Comparison of ENCODE assay signal across 8 cellular contexts in the genomic region with DNA sequence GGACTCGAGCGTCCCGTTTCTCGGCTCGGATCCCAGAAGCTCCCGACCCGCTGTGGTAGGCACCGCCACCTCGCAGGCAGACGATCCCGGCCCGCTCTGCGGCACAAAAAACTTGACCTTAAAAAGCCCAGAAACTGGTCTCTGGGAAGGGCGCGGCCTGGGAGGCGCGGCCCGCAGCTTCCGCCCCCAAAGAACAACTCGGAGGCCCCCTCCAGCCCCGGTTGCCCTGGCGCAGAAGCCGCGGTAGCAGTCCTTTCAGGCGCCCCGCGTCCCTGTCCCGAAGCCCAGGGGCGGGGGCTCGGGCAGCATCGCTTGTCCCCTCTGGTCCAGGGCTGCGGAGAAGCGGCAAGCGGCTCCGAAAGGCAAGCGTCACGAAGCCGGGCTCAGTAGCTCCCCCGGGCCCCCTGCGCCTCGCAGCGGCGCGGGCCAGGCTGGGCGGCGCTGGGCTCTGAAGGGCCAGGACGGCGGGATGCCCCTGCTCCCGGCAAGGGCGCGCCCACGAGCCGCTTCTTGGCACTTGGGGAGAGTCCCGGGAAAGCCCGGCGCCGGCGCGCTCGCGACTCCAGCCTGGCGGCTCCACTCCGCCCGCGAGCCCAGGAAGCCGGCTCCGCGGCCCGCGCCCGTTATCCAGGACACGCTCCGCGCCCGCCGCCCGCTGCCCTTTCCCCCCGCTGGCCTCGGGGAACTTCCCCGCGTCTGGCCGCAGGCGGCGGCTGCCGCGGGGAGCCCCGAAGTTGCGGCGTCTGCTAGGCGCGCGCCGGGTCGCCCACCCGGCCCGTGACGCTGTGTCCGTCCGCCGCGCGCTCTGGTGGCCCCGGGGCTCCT. TPM values are rescaled to one million over a fixed set of nuclear protein-coding genes. Genes with fewer than 3 reads are reported as not detected.
DNase-seq lines count a peak whose midpoint lies in the region; ATAC-seq and TF ChIP-seq lines count a peak whose summit lies in the region.

A gene with protein sequence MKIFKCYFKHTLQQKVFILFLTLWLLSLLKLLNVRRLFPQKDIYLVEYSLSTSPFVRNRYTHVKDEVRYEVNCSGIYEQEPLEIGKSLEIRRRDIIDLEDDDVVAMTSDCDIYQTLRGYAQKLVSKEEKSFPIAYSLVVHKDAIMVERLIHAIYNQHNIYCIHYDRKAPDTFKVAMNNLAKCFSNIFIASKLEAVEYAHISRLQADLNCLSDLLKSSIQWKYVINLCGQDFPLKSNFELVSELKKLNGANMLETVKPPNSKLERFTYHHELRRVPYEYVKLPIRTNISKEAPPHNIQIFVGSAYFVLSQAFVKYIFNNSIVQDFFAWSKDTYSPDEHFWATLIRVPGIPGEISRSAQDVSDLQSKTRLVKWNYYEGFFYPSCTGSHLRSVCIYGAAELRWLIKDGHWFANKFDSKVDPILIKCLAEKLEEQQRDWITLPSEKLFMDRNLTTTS (minus strand): TSS at position 98 of the 825 bp plus-strand sequence. CDS start 22,521 bp downstream, outside the sequence.

- H3K9ac ChIP-seq in mucosa of stomach (ENCODE audit: low read length): peak within 1 kb of the TSS; percentile 83

- H3K27ac ChIP-seq in thoracic aorta: peak within 1 kb of the TSS; percentile 92 to 95

- no peak for TF ChIP-seq CTCF in thoracic aorta (IDR thresholded peaks at IDR 0.05)

- peak; percentile 27 for ATAC-seq in thoracic aorta (ENCODE audit: insufficient number of reproducible peaks, low FRiP score, low read depth)
- no peak for ATAC-seq in HG02981 (IDR thresholded peaks at IDR 0.05; ENCODE audit: unreplicated experiment)

- H3K4me3 ChIP-seq in mucosa of stomach (ENCODE audit: low read length) (peak within 1 kb of the TSS; percentile 37), thoracic aorta (peak within 1 kb of the TSS; percentile 88)

- no peaks in the 10 kb centered on the region for H3K36me3 ChIP-seq in mucosa of stomach (ENCODE audit: control insufficient read depth, insufficient read depth, low read length)
- H3K36me3 ChIP-seq in thoracic aorta: no peaks in the 10 kb centered on the region

- no peak for TF ChIP-seq POLR2A in erythroblast (IDR thresholded peaks at IDR 0.05; ENCODE audit: low read length)

- DNase-seq in ELF-1 (ENCODE audit: low read depth, low spot score): peak; percentile 60
- DNase-seq in HuH-7.5 (ENCODE audit: low spot score): peak; percentile 22
- DNase-seq in activated CD8-positive, alpha-beta memory T cell treated with anti-CD3 and anti-CD28 coated beads for 24 hours: peak; percentile 84
- DNase-seq in erythroblast (lab: John Stamatoyannopoulos, UW): peak; percentile 58 to 68
- DNase-seq in thoracic aorta (ENCODE audit: low spot score): no peak
- no peak for DNase-seq in DMS79 treated with DMSO at 0.1 percent for 48 hours (lab: John Stamatoyannopoulos, UW)

- H3K9me3 ChIP-seq in mucosa of stomach (ENCODE audit: control insufficient read depth, low read length) (no peaks in the 10 kb centered on the region), thoracic aorta (no peaks in the 10 kb centered on the region)

- H3K4me1 ChIP-seq in mucosa of stomach (ENCODE audit: control insufficient read depth, insufficient read depth, low read length): peaks cover 47% of the 10 kb centered on the region
- H3K4me1 ChIP-seq in thoracic aorta (ENCODE audit: control insufficient read depth in 1 of 2, low read depth in 2 of 2): peaks cover 9 to 45% of the 10 kb centered on the region in 2 donors

- no peaks in the 10 kb centered on the region for H3K27me3 ChIP-seq in mucosa of stomach (ENCODE audit: control insufficient read depth, insufficient read depth, low read length)
- H3K27me3 ChIP-seq in thoracic aorta (replicated peaks; ENCODE audit: insufficient read depth): no peaks in the 10 kb centered on the region

RNA-seq across cellular contexts. Expression of the gene that starts here (rescaled TPM):
- 1 to 10 TPM; 3.1 to 3.5 TPM for total RNA-seq in thoracic aorta

Comparison
In these comparisons a context has a peak if more than half of its experiments do, and no peak if none do; other contexts are left out.
1. DNase-seq: peak in ELF-1 (single experiment), HuH-7.5 (single experiment), activated CD8-positive, alpha-beta memory T cell treated with anti-CD3 and anti-CD28 coated beads for 24 hours (single experiment) and erythroblast (2 of 2); none in thoracic aorta (single experiment) and DMS79 treated with DMSO at 0.1 percent for 48 hours (single experiment).